Comparison of ENCODE assay signal across 8 cellular contexts in the genomic region with DNA sequence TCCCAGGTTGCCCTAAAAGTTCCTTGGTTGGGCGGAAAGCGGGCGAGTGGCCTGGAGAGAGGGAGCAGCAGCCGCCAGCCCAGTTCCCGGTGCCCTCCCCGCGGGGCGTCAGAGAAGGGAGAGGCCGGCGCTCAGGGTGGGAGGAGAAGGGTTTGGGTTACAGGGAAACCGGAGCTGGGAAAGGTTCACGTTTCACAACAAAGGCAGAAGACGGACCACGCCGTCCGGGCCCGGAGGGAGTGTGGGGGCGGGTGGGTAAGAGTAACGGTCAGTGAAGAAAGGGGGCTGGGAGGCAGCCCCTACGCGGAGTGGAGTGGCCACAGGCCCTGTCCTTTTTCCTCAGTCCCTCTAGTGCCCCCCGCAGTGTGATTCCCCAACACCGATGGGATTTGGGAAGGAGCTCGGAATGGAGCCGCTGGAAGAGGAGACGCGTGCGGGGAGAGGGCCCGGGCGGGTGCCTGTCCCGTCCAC. TPM values are rescaled to one million over a fixed set of nuclear protein-coding genes. Genes with fewer than 3 reads are reported as not detected.
DNase-seq lines count a peak whose midpoint lies in the region; ATAC-seq and TF ChIP-seq lines count a peak whose summit lies in the region.

No MANE protein-coding gene starts in this region.

- no peak overlapping the region for H3K4me3 ChIP-seq in CD4-positive, alpha-beta memory T cell (ENCODE audit: low read length in 2 of 2)
- H3K4me3 ChIP-seq in HUES6 (ENCODE audit: low read depth, low read length): peak overlapping the region; percentile 79
- H3K4me3 ChIP-seq in left ventricle myocardium inferior: peak overlapping the region; percentile 85
- peak overlapping the region; percentile 99 for H3K4me3 ChIP-seq in rectal smooth muscle tissue (ENCODE audit: low read length)

- no peak overlapping the region for H3K27ac ChIP-seq in CD4-positive, alpha-beta memory T cell (ENCODE audit: low read depth, low read length)
- peak overlapping the region; percentile 48; the same call in 1 of the 2 replicates for H3K27ac ChIP-seq in HUES6 (ENCODE audit: low read depth, low read length)
- peak overlapping the region; percentile 93 for H3K27ac ChIP-seq in left ventricle myocardium inferior (replicated peaks)
- H3K27ac ChIP-seq in rectal smooth muscle tissue (ENCODE audit: low read depth, low read length): peak overlapping the region; percentile 98

- H3K9me3 Mint-ChIP-seq in CD4-positive, alpha-beta memory T cell: peaks cover 0 to 3% (median 0%) of the 10 kb centered on the region in 8 donors
- no peaks in the 10 kb centered on the region for H3K9me3 Mint-ChIP-seq in activated naive CD8-positive, alpha-beta T cell treated with anti-CD3 and anti-CD28 coated beads, Interleukin-2, amount 10 ng/mL, durations not matched to agents 7 days and 5 days

- H3K4me1 ChIP-seq in CD4-positive, alpha-beta memory T cell (ENCODE audit: insufficient read depth, low read length): peaks cover 22% of the 10 kb centered on the region
- H3K4me1 ChIP-seq in HUES6 (ENCODE audit: control insufficient read depth, insufficient read depth, low read length) (peaks cover 49% of the 10 kb centered on the region), left ventricle myocardium inferior (peaks cover 73% of the 10 kb centered on the region), rectal smooth muscle tissue (ENCODE audit: control insufficient read depth, insufficient read depth, low read length) (peaks cover 37% of the 10 kb centered on the region)

- peaks cover 1 to 30% (median 5%) of the 10 kb centered on the region in 4 donors for H3K4me1 Mint-ChIP-seq in CD4-positive, alpha-beta memory T cell
- H3K4me1 Mint-ChIP-seq in activated naive CD8-positive, alpha-beta T cell treated with anti-CD3 and anti-CD28 coated beads, Interleukin-2, amount 10 ng/mL, durations not matched to agents 7 days and 5 days: peaks cover 5% of the 10 kb centered on the region

- H3K9me3 ChIP-seq in CD4-positive, alpha-beta memory T cell (ENCODE audit: control insufficient read depth in 1 of 2, low read length in 2 of 2): no peaks in the 10 kb centered on the region
- H3K9me3 ChIP-seq in HUES6 (ENCODE audit: control insufficient read depth, insufficient read depth, low read depth, low read length) (no peaks in the 10 kb centered on the region), left ventricle myocardium inferior (replicated peaks) (no peaks in the 10 kb centered on the region)

- peak overlapping the region in 5 of 8 donors; percentile 34 to 61 (median 52) for H3K4me3 Mint-ChIP-seq in CD4-positive, alpha-beta memory T cell
- peak overlapping the region; percentile 35 for H3K4me3 Mint-ChIP-seq in activated naive CD8-positive, alpha-beta T cell treated with anti-CD3 and anti-CD28 coated beads, Interleukin-2, amount 10 ng/mL, durations not matched to agents 7 days and 5 days

- CTCF ChIA-PET in CD4-positive, alpha-beta memory T cell (lab: Charles Lee; ENCODE audit: partially characterized antibody): interaction anchor here (1.3 to 5.3 kb wide), 2 partner anchors 12 to 31 kb away, joined by 4 to 238 read pairs; a partner anchor contains a TSS

- H3K27me3 ChIP-seq in CD4-positive, alpha-beta memory T cell (ENCODE audit: insufficient read depth, low read length): no peaks in the 10 kb centered on the region
- H3K27me3 ChIP-seq in HUES6 (ENCODE audit: control insufficient read depth, insufficient read depth, low read length): no peaks in the 10 kb centered on the region
- no peaks in the 10 kb centered on the region for H3K27me3 ChIP-seq in left ventricle myocardium inferior (ENCODE audit: low read depth)
- H3K27me3 ChIP-seq in rectal smooth muscle tissue (ENCODE audit: control insufficient read depth, insufficient read depth, low read length): no peaks in the 10 kb centered on the region

- H3K36me3 Mint-ChIP-seq in CD4-positive, alpha-beta memory T cell: peaks cover 0 to 4% of the 10 kb centered on the region in 2 donors
- H3K36me3 Mint-ChIP-seq in activated naive CD8-positive, alpha-beta T cell treated with anti-CD3 and anti-CD28 coated beads, Interleukin-2, amount 10 ng/mL, durations not matched to agents 7 days and 5 days: no peaks in the 10 kb centered on the region

- TF ChIP-seq CTCF in left ventricle myocardium inferior (IDR thresholded peaks at IDR 0.05; ENCODE audit: borderline replicate concordance): no peak

- no peak overlapping the region for H3K27ac Mint-ChIP-seq in CD4-positive, alpha-beta memory T cell
- H3K27ac Mint-ChIP-seq in activated naive CD8-positive, alpha-beta T cell treated with anti-CD3 and anti-CD28 coated beads, Interleukin-2, amount 10 ng/mL, durations not matched to agents 7 days and 5 days: no peak overlapping the region

- H3K27me3 Mint-ChIP-seq in CD4-positive, alpha-beta memory T cell: peaks cover 1 to 14% of the 10 kb centered on the region in 2 donors
- peaks cover 17% of the 10 kb centered on the region for H3K27me3 Mint-ChIP-seq in activated naive CD8-positive, alpha-beta T cell treated with anti-CD3 and anti-CD28 coated beads, Interleukin-2, amount 10 ng/mL, durations not matched to agents 7 days and 5 days

- no peaks in the 10 kb centered on the region for H3K36me3 ChIP-seq in CD4-positive, alpha-beta memory T cell (ENCODE audit: insufficient read depth, low read length)
- H3K36me3 ChIP-seq in HUES6 (ENCODE audit: control insufficient read depth, insufficient read depth, low read length): peaks cover 4% of the 10 kb centered on the region; the same call in 1 of the 2 replicates
- H3K36me3 ChIP-seq in left ventricle myocardium inferior: peaks cover 7% of the 10 kb centered on the region
- H3K36me3 ChIP-seq in rectal smooth muscle tissue (ENCODE audit: control insufficient read depth, insufficient read depth, low read length): peaks cover 3% of the 10 kb centered on the region

- POLR2A ChIA-PET in CD4-positive, alpha-beta memory T cell (lab: Charles Lee; ENCODE audit: partially characterized antibody): interaction anchor here (1.7 to 6.9 kb wide), 3 partner anchors 32 to 75 kb away, joined by 9 to 84 read pairs (median 23); a partner anchor contains a TSS
- POLR2A ChIA-PET in activated naive CD8-positive, alpha-beta T cell treated with anti-CD3 and anti-CD28 coated beads, Interleukin-2, amount 10 ng/mL, durations not matched to agents 7 days and 5 days (lab: Charles Lee): interaction anchor here (0.6 to 2.2 kb wide), 3 partner anchors 11 to 299 kb away, joined by 3 to 16 read pairs (median 3); a partner anchor contains a TSS

- DNase-seq in CD4-positive, alpha-beta memory T cell: no peak
- no peak for DNase-seq in activated naive CD8-positive, alpha-beta T cell treated with anti-CD3 and anti-CD28 coated beads, Interleukin-2, amount 10 ng/mL, durations not matched to agents 7 days and 5 days
- peak; percentile 81 for DNase-seq in left ventricle myocardium inferior
- no peak for DNase-seq in stimulated activated CD4-positive, alpha-beta T cell treated with anti-CD3 and anti-CD28 coated beads, Interleukin-4, amount 100 ng/mL, for 1 hour
- DNase-seq in activated CD4-positive, CD25-positive, alpha-beta regulatory T cell (lab: John Stamatoyannopoulos, UW): no peak

- ATAC-seq in activated naive CD8-positive, alpha-beta T cell treated with anti-CD3 and anti-CD28 coated beads, Interleukin-2, amount 10 ng/mL, durations not matched to agents 7 days and 5 days (ENCODE audit: low read depth): no peak
- ATAC-seq in HG03460 (IDR thresholded peaks at IDR 0.05; ENCODE audit: unreplicated experiment): no peak

- H3K9ac ChIP-seq in HUES6 (ENCODE audit: low read length) (peak overlapping the region; percentile 97), rectal smooth muscle tissue (ENCODE audit: low read length) (peak overlapping the region; percentile 53)

- intact Hi-C loops in CD4-positive, alpha-beta memory T cell (cut with micrococcal nuclease): loop anchor here (5.0 kb wide), 1 partner anchor 50 kb away; no protein-coding TSS in a partner anchor
- intact Hi-C loops in left ventricle myocardium inferior (cut with micrococcal nuclease): no loop called here

RNA-seq across cellular contexts. Expression of a gene that starts 1.6 kb away (rescaled TPM):
- 1 to 10 TPM; 1.5 to 1.7 TPM for total RNA-seq in CD4-positive, alpha-beta memory T cell
- polyA plus RNA-seq in CD4-positive, alpha-beta memory T cell: under 1 TPM in 1 of 2 donors, not detected in 1; 0.08 TPM
- total RNA-seq in activated naive CD8-positive, alpha-beta T cell treated with anti-CD3 and anti-CD28 coated beads, Interleukin-2, amount 10 ng/mL, durations not matched to agents 7 days and 5 days: 1 to 10 TPM; 1.8 to 2.5 TPM
- 21.8 TPM for total RNA-seq in left ventricle myocardium inferior

RNA-seq across cellular contexts. Expression of a gene that starts 14.8 kb away (rescaled TPM):
- 10 to 100 TPM; 30.8 to 32.9 TPM for total RNA-seq in CD4-positive, alpha-beta memory T cell
- 1 to 10 TPM in 1 of 2 donors, not detected in 1; 1.3 TPM for polyA plus RNA-seq in CD4-positive, alpha-beta memory T cell
- total RNA-seq in activated naive CD8-positive, alpha-beta T cell treated with anti-CD3 and anti-CD28 coated beads, Interleukin-2, amount 10 ng/mL, durations not matched to agents 7 days and 5 days: 10 to 100 TPM; 26.4 to 32.2 TPM
- 284 TPM for total RNA-seq in left ventricle myocardium inferior

RNA-seq across cellular contexts. Expression of a gene that starts 25.2 kb away (rescaled TPM):
- 10 to 100 TPM; 49.3 to 52.6 TPM for total RNA-seq in CD4-positive, alpha-beta memory T cell
- 10 to 100 TPM in 1 of 2 donors, 1 to 10 TPM in 1; 6.9 to 11.7 TPM for polyA plus RNA-seq in CD4-positive, alpha-beta memory T cell
- 10 to 100 TPM; 47.0 to 50.6 TPM for total RNA-seq in activated naive CD8-positive, alpha-beta T cell treated with anti-CD3 and anti-CD28 coated beads, Interleukin-2, amount 10 ng/mL, durations not matched to agents 7 days and 5 days
- 69.2 TPM for total RNA-seq in left ventricle myocardium inferior

RNA-seq across cellular contexts. Expression of a gene that starts 34.2 kb away (rescaled TPM):
- total RNA-seq in CD4-positive, alpha-beta memory T cell: not detected
- polyA plus RNA-seq in CD4-positive, alpha-beta memory T cell: not detected
- total RNA-seq in activated naive CD8-positive, alpha-beta T cell treated with anti-CD3 and anti-CD28 coated beads, Interleukin-2, amount 10 ng/mL, durations not matched to agents 7 days and 5 days: not detected
- not detected for total RNA-seq in left ventricle myocardium inferior

RNA-seq across cellular contexts. Expression of a gene that starts 36.7 kb away (rescaled TPM):
- 10 to 100 TPM; 33.1 to 37.3 TPM for total RNA-seq in CD4-positive, alpha-beta memory T cell
- polyA plus RNA-seq in CD4-positive, alpha-beta memory T cell: 10 to 100 TPM in 1 of 2 donors, 1 to 10 TPM in 1; 3.7 to 17.2 TPM
- total RNA-seq in activated naive CD8-positive, alpha-beta T cell treated with anti-CD3 and anti-CD28 coated beads, Interleukin-2, amount 10 ng/mL, durations not matched to agents 7 days and 5 days: 10 to 100 TPM; 29.9 to 35.5 TPM
- total RNA-seq in left ventricle myocardium inferior: 9.4 TPM

Comparison
In these comparisons a context has a peak if more than half of its experiments do, and no peak if none do; other contexts are left out.
1. H3K4me3 ChIP-seq: peak in HUES6 (single experiment), left ventricle myocardium inferior (single experiment) and rectal smooth muscle tissue (single experiment); none in CD4-positive, alpha-beta memory T cell (0 of 2).